In the genomic region with DNA sequence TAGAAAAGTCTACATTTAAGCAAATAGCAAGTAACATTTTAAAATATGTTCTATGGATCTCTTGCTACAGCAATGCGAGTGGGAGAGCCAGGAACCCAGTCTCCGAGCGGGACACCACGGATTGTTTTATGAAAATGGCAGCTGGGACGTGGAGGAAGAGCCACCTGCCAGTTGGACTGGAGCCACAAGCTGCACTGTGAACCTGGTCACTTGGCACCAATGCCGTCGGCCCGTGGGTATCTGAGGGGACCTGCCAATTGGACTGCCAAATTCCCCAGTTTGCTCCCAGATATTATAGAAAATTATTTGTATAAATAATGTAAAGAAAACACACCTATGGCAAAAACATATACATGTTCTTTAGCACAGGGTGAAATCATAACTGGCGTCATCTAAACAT, we compare ENCODE assay signal across 4 cellular contexts. TPM values are rescaled to one million over a fixed set of nuclear protein-coding genes. Genes with fewer than 3 reads are reported as not detected.
"Had no signal": no experiment of that assay in that cellular context is flagged by ENCODE, and none has a peak within 500 bp of the region (broad histone marks: within the 10 kb centered on the region; RNA-seq: fewer than 3 reads in every experiment).

No MANE protein-coding gene starts in this region.

RNA-seq across cellular contexts. Expression of a gene that starts 10.6 kb away (rescaled TPM):
- total RNA-seq: LHCN-M2, M059J, MCF 10A, NCI-H460 had no signal
